Comparison of ENCODE assay signal across 10 cellular contexts in the genomic region with DNA sequence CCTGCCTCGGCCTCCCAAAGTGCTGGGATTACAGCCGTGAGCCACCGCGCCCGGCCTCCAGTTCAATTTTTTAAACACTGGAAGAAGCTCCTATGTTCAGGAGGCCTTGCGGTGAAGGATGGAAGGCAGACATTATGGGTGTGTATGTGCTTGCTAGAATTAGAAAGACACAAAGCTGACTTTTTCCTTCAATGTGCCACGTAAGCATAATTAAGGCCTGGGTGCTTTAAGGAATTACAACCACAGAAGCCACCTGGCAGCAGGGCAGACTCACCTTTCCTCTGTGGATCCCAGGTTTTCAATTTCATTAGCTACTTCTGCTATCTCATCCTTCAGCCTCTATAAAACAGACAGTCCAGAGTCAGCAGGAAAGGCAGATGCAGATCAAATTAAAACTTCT.
DNase-seq lines count a peak whose midpoint lies in the region; ATAC-seq and TF ChIP-seq lines count a peak whose summit lies in the region.
"Had no signal": no experiment of that assay in that cellular context is flagged by ENCODE, and none has a peak within 500 bp of the region (broad histone marks: within the 10 kb centered on the region; RNA-seq: fewer than 3 reads in every experiment).

No MANE protein-coding gene starts in this region.

- H3K4me3 Mint-ChIP-seq in activated naive CD4-positive, alpha-beta T cell treated with anti-CD3 and anti-CD28 coated beads for 36 hours: no peak overlapping the region
- H3K4me3 Mint-ChIP-seq in stimulated activated memory B cell treated with anti-CD40 and anti-IgM and Interleukin-4, amounts not matched to agents 10 μg/mL and 1 μg/mL and 100 μg/mL, for 72 hours: peak overlapping the region; percentile 65

- H3K27ac ChIP-seq in KOPT-K1 (ENCODE audit: low read depth, low read length, poor library complexity, severe bottlenecking) (peak overlapping the region; percentile 93), cingulate gyrus (ENCODE audit: low read depth, low read length) (peak overlapping the region; percentile 30), stomach (no peak overlapping the region)
- H3K27ac ChIP-seq: HL-60 had no signal

- H3K27me3 Mint-ChIP-seq in activated naive CD4-positive, alpha-beta T cell treated with anti-CD3 and anti-CD28 coated beads for 36 hours (ENCODE audit: low read depth): no peaks in the 10 kb centered on the region
- no peaks in the 10 kb centered on the region for H3K27me3 Mint-ChIP-seq in stimulated activated memory B cell treated with anti-CD40 and anti-IgM and Interleukin-4, amounts not matched to agents 10 μg/mL and 1 μg/mL and 100 μg/mL, for 72 hours
- H3K27me3 Mint-ChIP-seq: progenitor cell of endocrine pancreas had no signal

- no peak for DNase-seq in activated naive CD4-positive, alpha-beta T cell treated with anti-CD3 and anti-CD28 coated beads for 36 hours
- no peak for DNase-seq in activated naive CD4-positive, alpha-beta T cell treated with anti-CD3 and anti-CD28 coated beads, Interleukin-2, amount 50 U/mL, for 16 hours
- DNase-seq in stomach: no peak
- no peak for DNase-seq in Right ventricle myocardium superior

- H3K9me3 ChIP-seq in KOPT-K1 (ENCODE audit: insufficient read depth, low read length, poor library complexity, severe bottlenecking) (no peaks in the 10 kb centered on the region), stomach (no peaks in the 10 kb centered on the region)

- no peaks in the 10 kb centered on the region for H3K9me3 Mint-ChIP-seq in activated naive CD4-positive, alpha-beta T cell treated with anti-CD3 and anti-CD28 coated beads for 36 hours
- no peaks in the 10 kb centered on the region for H3K9me3 Mint-ChIP-seq in stimulated activated memory B cell treated with anti-CD40 and anti-IgM and Interleukin-4, amounts not matched to agents 10 μg/mL and 1 μg/mL and 100 μg/mL, for 72 hours

- TF ChIP-seq EP300 in stomach (IDR thresholded peaks at IDR 0.05): no peak

- no peak for TF ChIP-seq POLR2A in stomach (IDR thresholded peaks at IDR 0.05)

- H3K27ac Mint-ChIP-seq in activated naive CD4-positive, alpha-beta T cell treated with anti-CD3 and anti-CD28 coated beads for 36 hours: peak overlapping the region; percentile 42
- H3K27ac Mint-ChIP-seq in stimulated activated memory B cell treated with anti-CD40 and anti-IgM and Interleukin-4, amounts not matched to agents 10 μg/mL and 1 μg/mL and 100 μg/mL, for 72 hours: peak overlapping the region; percentile 90
- H3K27ac Mint-ChIP-seq: progenitor cell of endocrine pancreas had no signal

- no peak for TF ChIP-seq CTCF in stomach (IDR thresholded peaks at IDR 0.05)

- ATAC-seq in stimulated activated memory B cell treated with anti-CD40 and anti-IgM and Interleukin-4, amounts not matched to agents 10 μg/mL and 1 μg/mL and 100 μg/mL, for 72 hours: no peak
- ATAC-seq in HG03039 (IDR thresholded peaks at IDR 0.05; ENCODE audit: unreplicated experiment) (no peak), Right ventricle myocardium superior (ENCODE audit: poor library complexity) (no peak)

- WGBS in stomach, 5 donors: 86 to 98% (median 92%) methylated on average over 7 of the region's 7 CpGs

- H3K4me1 ChIP-seq in stomach: peaks cover 8 to 52% (median 38%) of the 10 kb centered on the region in 4 donors

- H3K36me3 ChIP-seq in KOPT-K1 (ENCODE audit: insufficient read depth, low read length) (peaks cover 55% of the 10 kb centered on the region), stomach (peaks cover 16 to 62% (median 50%) of the 10 kb centered on the region in 4 donors)

- no peaks in the 10 kb centered on the region for H3K27me3 ChIP-seq in stomach

- peaks cover 59% of the 10 kb centered on the region for H3K4me1 Mint-ChIP-seq in activated naive CD4-positive, alpha-beta T cell treated with anti-CD3 and anti-CD28 coated beads for 36 hours (ENCODE audit: low read depth)
- peaks cover 74% of the 10 kb centered on the region for H3K4me1 Mint-ChIP-seq in stimulated activated memory B cell treated with anti-CD40 and anti-IgM and Interleukin-4, amounts not matched to agents 10 μg/mL and 1 μg/mL and 100 μg/mL, for 72 hours

- CTCF ChIA-PET in activated naive CD4-positive, alpha-beta T cell treated with anti-CD3 and anti-CD28 coated beads for 36 hours (lab: Charles Lee): interaction anchor here (0.6 to 3.8 kb wide), 21 partner anchors 8 to 346 kb away, joined by 3 to 18 read pairs (median 6); no protein-coding TSS in a partner anchor

- no peak overlapping the region for H3K4me3 ChIP-seq in stomach

- H3K36me3 Mint-ChIP-seq in activated naive CD4-positive, alpha-beta T cell treated with anti-CD3 and anti-CD28 coated beads for 36 hours (ENCODE audit: low read depth): peaks cover 21% of the 10 kb centered on the region
- H3K36me3 Mint-ChIP-seq in stimulated activated memory B cell treated with anti-CD40 and anti-IgM and Interleukin-4, amounts not matched to agents 10 μg/mL and 1 μg/mL and 100 μg/mL, for 72 hours: peaks cover 55% of the 10 kb centered on the region

- intact Hi-C loops in activated naive CD4-positive, alpha-beta T cell treated with anti-CD3 and anti-CD28 coated beads for 36 hours (cut with micrococcal nuclease): loop anchor here (1.0 to 2.0 kb wide), 3 partner anchors 37 to 211 kb away; no protein-coding TSS in a partner anchor
- intact Hi-C loops in stomach (cut with DNase I; ENCODE audit: low total_unique reads) (loop anchor here (10.0 kb wide), 1 partner anchor 203 kb away; no protein-coding TSS in a partner anchor), Right ventricle myocardium superior (cut with DNase I) (loop anchor here (2.0 kb wide), 1 partner anchor 211 kb away; no protein-coding TSS in a partner anchor)

Comparison
In these comparisons a context has a peak if more than half of its experiments do, and no peak if none do; other contexts are left out.
1. H3K27ac ChIP-seq: peak in KOPT-K1 (single experiment) and cingulate gyrus (single experiment); none in stomach (0 of 5).